10 cellular contexts compared by ENCODE assay signal in genomic region chr2:54574860-54575247, GRCh38.
DNase-seq lines count a peak whose midpoint lies in the region; ATAC-seq and TF ChIP-seq lines count a peak whose summit lies in the region.
"Had no signal": no experiment of that assay in that cellular context is flagged by ENCODE, and none has a peak within 500 bp of the region (broad histone marks: within the 10 kb centered on the region; RNA-seq: fewer than 3 reads in every experiment).

No MANE protein-coding gene starts in this region.

- no peaks in the 10 kb centered on the region for H3K9me3 ChIP-seq in right lobe of liver

- no peaks in the 10 kb centered on the region for H3K27me3 ChIP-seq in right lobe of liver

- no peaks in the 10 kb centered on the region for H3K9me3 Mint-ChIP-seq in activated naive CD4-positive, alpha-beta T cell treated with anti-CD3 and anti-CD28 coated beads, Interleukin-2, amount 10 ng/mL, durations not matched to agents 7 days and 5 days
- no peaks in the 10 kb centered on the region for H3K9me3 Mint-ChIP-seq in activated T-helper 2 cell treated with anti-CD3 and anti-CD28 coated beads, Interferon-gamma antibody, Interleukin-2, Interleukin-4, amounts not matched to agents 10 μg/mL and 5 μg/mL and 100 μg/mL, durations not matched to agents 14 hours and 24 hours and 36 hours
- H3K9me3 Mint-ChIP-seq in type B pancreatic cell = no peaks in the 10 kb centered on the region
- H3K9me3 Mint-ChIP-seq: nephron had no signal

- TF ChIP-seq POLR2A in right lobe of liver (IDR thresholded peaks at IDR 0.05) = no peak

- no peak overlapping the region for H3K4me3 ChIP-seq in right lobe of liver

- H3K27ac Mint-ChIP-seq in activated naive CD4-positive, alpha-beta T cell treated with anti-CD3 and anti-CD28 coated beads, Interleukin-2, amount 10 ng/mL, durations not matched to agents 7 days and 5 days = peak overlapping the region; percentile 94
- H3K27ac Mint-ChIP-seq in activated T-helper 2 cell treated with anti-CD3 and anti-CD28 coated beads, Interferon-gamma antibody, Interleukin-2, Interleukin-4, amounts not matched to agents 10 μg/mL and 5 μg/mL and 100 μg/mL, durations not matched to agents 14 hours and 24 hours and 36 hours = peak overlapping the region; percentile 97
- H3K27ac Mint-ChIP-seq in type B pancreatic cell = peak overlapping the region; percentile 96
- H3K27ac Mint-ChIP-seq: nephron, WTC11 had no signal

- peak; percentile 59 for DNase-seq in activated naive CD4-positive, alpha-beta T cell treated with anti-CD3 and anti-CD28 coated beads, Interleukin-2, amount 10 ng/mL, durations not matched to agents 7 days and 5 days
- no peak for DNase-seq in activated naive CD4-positive, alpha-beta T cell treated with anti-CD3 and anti-CD28 coated beads, Interleukin-2, amount 50 U/mL, for 16 hours
- DNase-seq in activated T-helper 2 cell treated with anti-CD3 and anti-CD28 coated beads, Interferon-gamma antibody, Interleukin-2, Interleukin-4, amounts not matched to agents 10 μg/mL and 5 μg/mL and 100 μg/mL, durations not matched to agents 14 hours and 24 hours and 36 hours (ENCODE audit: low spot score) = no peak
- DNase-seq in right lobe of liver = no peak
- DNase-seq in type B pancreatic cell (ENCODE audit: extremely low spot score, unreplicated experiment) = no peak
- no peak for DNase-seq in inferior parietal cortex (ENCODE audit: extremely low spot score)
- DNase-seq in C1 segment of cervical spinal cord (lab: John Stamatoyannopoulos, UW) = no peak
- no peak for DNase-seq in stimulated activated CD4-positive, alpha-beta T cell treated with anti-CD3 and anti-CD28 coated beads, Interleukin-12 subunit alpha, Interleukin-12 subunit beta, amount 100 ng/mL, for 4 hours

- peak overlapping the region; percentile 3 to 85 (median 52) for H3K27ac ChIP-seq in right lobe of liver

- peaks cover 99% of the 10 kb centered on the region for H3K4me1 Mint-ChIP-seq in activated naive CD4-positive, alpha-beta T cell treated with anti-CD3 and anti-CD28 coated beads, Interleukin-2, amount 10 ng/mL, durations not matched to agents 7 days and 5 days
- peaks cover 91% of the 10 kb centered on the region for H3K4me1 Mint-ChIP-seq in activated T-helper 2 cell treated with anti-CD3 and anti-CD28 coated beads, Interferon-gamma antibody, Interleukin-2, Interleukin-4, amounts not matched to agents 10 μg/mL and 5 μg/mL and 100 μg/mL, durations not matched to agents 14 hours and 24 hours and 36 hours (ENCODE audit: low read depth)
- H3K4me1 Mint-ChIP-seq in type B pancreatic cell (ENCODE audit: unreplicated experiment) = peaks cover 80% of the 10 kb centered on the region

- peak overlapping the region; percentile 77 for H3K4me3 Mint-ChIP-seq in activated naive CD4-positive, alpha-beta T cell treated with anti-CD3 and anti-CD28 coated beads, Interleukin-2, amount 10 ng/mL, durations not matched to agents 7 days and 5 days
- H3K4me3 Mint-ChIP-seq in activated T-helper 2 cell treated with anti-CD3 and anti-CD28 coated beads, Interferon-gamma antibody, Interleukin-2, Interleukin-4, amounts not matched to agents 10 μg/mL and 5 μg/mL and 100 μg/mL, durations not matched to agents 14 hours and 24 hours and 36 hours (ENCODE audit: low read depth) = peak overlapping the region; percentile 58
- H3K4me3 Mint-ChIP-seq in type B pancreatic cell = no peak overlapping the region
- H3K4me3 Mint-ChIP-seq: nephron, WTC11 had no signal

- peaks cover 49% of the 10 kb centered on the region for H3K36me3 Mint-ChIP-seq in activated naive CD4-positive, alpha-beta T cell treated with anti-CD3 and anti-CD28 coated beads, Interleukin-2, amount 10 ng/mL, durations not matched to agents 7 days and 5 days
- H3K36me3 Mint-ChIP-seq in activated T-helper 2 cell treated with anti-CD3 and anti-CD28 coated beads, Interferon-gamma antibody, Interleukin-2, Interleukin-4, amounts not matched to agents 10 μg/mL and 5 μg/mL and 100 μg/mL, durations not matched to agents 14 hours and 24 hours and 36 hours (ENCODE audit: low read depth) = peaks cover 12% of the 10 kb centered on the region
- H3K36me3 Mint-ChIP-seq in type B pancreatic cell = peaks cover 12% of the 10 kb centered on the region

- no peaks in the 10 kb centered on the region for H3K36me3 ChIP-seq in right lobe of liver

- CTCF ChIA-PET in activated naive CD4-positive, alpha-beta T cell treated with anti-CD3 and anti-CD28 coated beads, Interleukin-2, amount 10 ng/mL, durations not matched to agents 7 days and 5 days (lab: Charles Lee) = interaction anchor here (1.0 to 2.9 kb wide), 7 partner anchors 10 to 60 kb away, joined by 3 to 18 read pairs (median 4); no protein-coding TSS in a partner anchor

- TF ChIP-seq CTCF in right lobe of liver (IDR thresholded peaks at IDR 0.05) (peak in 1 of 4 donors; percentile 2), type B pancreatic cell (conservative IDR thresholded peaks at IDR 0.05) (no peak)

- no peak for ATAC-seq in right lobe of liver
- ATAC-seq: WTC11 had no signal

- no peaks in the 10 kb centered on the region for H3K27me3 Mint-ChIP-seq in activated naive CD4-positive, alpha-beta T cell treated with anti-CD3 and anti-CD28 coated beads, Interleukin-2, amount 10 ng/mL, durations not matched to agents 7 days and 5 days
- H3K27me3 Mint-ChIP-seq in activated T-helper 2 cell treated with anti-CD3 and anti-CD28 coated beads, Interferon-gamma antibody, Interleukin-2, Interleukin-4, amounts not matched to agents 10 μg/mL and 5 μg/mL and 100 μg/mL, durations not matched to agents 14 hours and 24 hours and 36 hours (ENCODE audit: low read depth) = no peaks in the 10 kb centered on the region
- H3K27me3 Mint-ChIP-seq in type B pancreatic cell = no peaks in the 10 kb centered on the region

- peaks cover 0 to 95% (median 48%) of the 10 kb centered on the region in 4 donors for H3K4me1 ChIP-seq in right lobe of liver

- WGBS in right lobe of liver (ENCODE audit: insufficient coverage, low coverage, low lambda C conversion rate, missing lambda C conversion rate) = 85% methylated on average over 5 of the region's 5 CpGs

- intact Hi-C loops in activated T-helper 2 cell treated with anti-CD3 and anti-CD28 coated beads, Interferon-gamma antibody, Interleukin-2, Interleukin-4, amounts not matched to agents 10 μg/mL and 5 μg/mL and 100 μg/mL, durations not matched to agents 14 hours and 24 hours and 36 hours (cut with micrococcal nuclease) = loop anchor here (1.0 to 10.0 kb wide), 8 partner anchors 14 to 1040 kb away; partner anchors contain the start of genes CFAP36, EML6 and PPP4R3B
- intact Hi-C loops in right lobe of liver (cut with DNase I) = loop anchor here in 1 of 2 donors (10.0 kb wide), 1 partner anchor 50 kb away; no protein-coding TSS in a partner anchor
